Comparison of ENCODE assay signal across 10 cellular contexts in the genomic region with DNA sequence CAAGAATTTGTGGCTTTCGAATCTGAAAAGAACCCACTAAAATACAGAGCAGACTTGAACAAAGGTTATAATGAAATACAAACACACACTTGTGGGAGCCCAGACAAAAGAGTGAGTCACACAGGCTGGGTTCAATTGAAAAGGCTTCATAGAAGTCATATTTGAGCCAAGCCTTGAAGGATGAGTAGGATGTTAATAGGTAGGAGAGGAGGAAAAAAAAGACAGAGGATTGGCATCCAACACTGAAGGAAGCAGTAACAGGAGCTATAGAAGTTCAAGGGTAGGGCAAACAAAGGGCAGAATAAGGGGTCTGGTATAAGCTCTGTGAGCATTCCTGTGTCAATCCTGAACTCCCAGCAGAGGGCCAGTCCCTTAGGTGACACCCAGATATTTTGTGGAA.
DNase-seq lines count a peak whose midpoint lies in the region; ATAC-seq and TF ChIP-seq lines count a peak whose summit lies in the region.
"Had no signal": no experiment of that assay in that cellular context is flagged by ENCODE, and none has a peak within 500 bp of the region (broad histone marks: within the 10 kb centered on the region; RNA-seq: fewer than 3 reads in every experiment).

No MANE protein-coding gene starts in this region.

- peaks cover 10% of the 10 kb centered on the region for H3K4me1 ChIP-seq in endodermal cell (ENCODE audit: control insufficient read depth, insufficient read depth, low read length)

- peaks cover 44% of the 10 kb centered on the region for H3K4me1 Mint-ChIP-seq in endodermal cell

- peak; percentile 2 for DNase-seq in DMS79 treated with DMSO at 0.1 percent for 48 hours (lab: John Stamatoyannopoulos, UW)
- no peak for DNase-seq in DMS79 (lab: John Stamatoyannopoulos, UW)
- peak; percentile 42 for DNase-seq in NCI-H345 treated with DMSO at 0.1 percent for 48 hours (lab: John Stamatoyannopoulos, UW; ENCODE audit: unreplicated experiment)
- no peak for DNase-seq in endodermal cell
- DNase-seq in skeletal muscle cell (ENCODE audit: low read depth) = peak; percentile 71
- no peak for DNase-seq in GOT3 (lab: John Stamatoyannopoulos, UW)

- H3K4me3 Mint-ChIP-seq in endodermal cell = no peak overlapping the region
- H3K4me3 Mint-ChIP-seq: T-helper 1 cell treated with Interleukin-12 subunit alpha and Interleukin-12 subunit beta and Interleukin-4 antibody, amounts not matched to agents 30 μg/mL and 1 μg/mL, for 36 hours had no signal

- WGBS in endodermal cell (ENCODE audit: insufficient coverage in 1 of 2, insufficient read length in 1 of 2), 2 experiments = 84% methylated on average over 1 of the region's 1 CpG; no CpG with 5 or more reads in 1 of the 2 experiments

- TF ChIP-seq CTCF in endodermal cell (conservative IDR thresholded peaks at IDR 0.05) = peak; percentile 27

- H3K36me3 ChIP-seq in endodermal cell (ENCODE audit: control insufficient read depth, insufficient read depth, low read length) = no peaks in the 10 kb centered on the region

- H3K27ac ChIP-seq in endodermal cell (ENCODE audit: low read depth, low read length) = peak overlapping the region; percentile 25
- H3K27ac ChIP-seq: 22Rv1 had no signal

- H3K27me3 ChIP-seq in endodermal cell (ENCODE audit: control insufficient read depth, insufficient read depth, low read length, poor library complexity, severe bottlenecking) = no peaks in the 10 kb centered on the region

- H3K4me3 ChIP-seq in endodermal cell (ENCODE audit: low read length) (no peak overlapping the region), skeletal muscle cell (ENCODE audit: low read depth, low read length) (no peak overlapping the region)

- H3K36me3 Mint-ChIP-seq in endodermal cell (ENCODE audit: low read depth) = no peaks in the 10 kb centered on the region

- peak overlapping the region; percentile 62 for H3K27ac Mint-ChIP-seq in endodermal cell
- H3K27ac Mint-ChIP-seq: T-helper 1 cell treated with Interleukin-12 subunit alpha and Interleukin-12 subunit beta and Interleukin-4 antibody, amounts not matched to agents 30 μg/mL and 1 μg/mL, for 36 hours had no signal

- ATAC-seq in GM18861 (IDR thresholded peaks at IDR 0.05; ENCODE audit: unreplicated experiment) (no peak), HG03135 (IDR thresholded peaks at IDR 0.05; ENCODE audit: unreplicated experiment) (no peak)

- no peaks in the 10 kb centered on the region for H3K27me3 Mint-ChIP-seq in endodermal cell (ENCODE audit: insufficient read depth)

- H3K9ac ChIP-seq in endodermal cell (ENCODE audit: extremely low read depth, low read length, poor library complexity, severe bottlenecking) = no peak overlapping the region

- no peaks in the 10 kb centered on the region for H3K9me3 Mint-ChIP-seq in endodermal cell
- H3K9me3 Mint-ChIP-seq: T-helper 1 cell treated with Interleukin-12 subunit alpha and Interleukin-12 subunit beta and Interleukin-4 antibody, amounts not matched to agents 30 μg/mL and 1 μg/mL, for 36 hours had no signal

- H3K9me3 ChIP-seq in endodermal cell (ENCODE audit: control insufficient read depth, low read length) = no peaks in the 10 kb centered on the region

Comparison
In these comparisons a context has a peak if more than half of its experiments do, and no peak if none do; other contexts are left out.
1. DNase-seq: peak in DMS79 treated with DMSO at 0.1 percent for 48 hours (single experiment), NCI-H345 treated with DMSO at 0.1 percent for 48 hours (single experiment) and skeletal muscle cell (single experiment); none in DMS79 (single experiment), endodermal cell (single experiment) and GOT3 (single experiment).